ENCODE assay signal across 8 cellular contexts in the genomic region with DNA sequence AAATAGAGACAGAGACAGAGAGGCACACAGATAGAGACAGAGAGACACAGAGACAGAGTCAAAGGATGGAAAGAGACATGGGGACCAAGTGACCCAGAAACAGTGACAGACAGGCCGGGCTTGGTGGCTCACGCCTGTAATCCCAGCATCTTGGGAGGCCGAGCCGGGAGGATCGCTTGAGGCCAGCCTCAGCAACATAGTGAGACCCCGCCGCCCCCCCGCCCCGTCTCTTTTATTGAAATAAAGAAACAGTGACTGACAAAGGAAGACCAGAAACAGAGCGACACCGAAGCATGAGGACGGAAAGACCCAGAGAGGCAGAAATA. TPM values are rescaled to one million over a fixed set of nuclear protein-coding genes. Genes with fewer than 3 reads are reported as not detected.
DNase-seq lines count a peak whose midpoint lies in the region; ATAC-seq and TF ChIP-seq lines count a peak whose summit lies in the region.

No MANE protein-coding gene starts in this region.

- H3K27me3 Mint-ChIP-seq in natural killer cell (ENCODE audit: low read depth in 2 of 2): peaks cover 0 to 20% of the 10 kb centered on the region in 2 donors

- ATAC-seq in natural killer cell: no peak
- ATAC-seq in GM18517 (IDR thresholded peaks at IDR 0.05; ENCODE audit: unreplicated experiment): no peak

- no peak for TF ChIP-seq POLR2A in NB4 (IDR thresholded peaks at IDR 0.05; ENCODE audit: extremely low read depth, insufficient read length)

- no peaks in the 10 kb centered on the region for H3K9me3 Mint-ChIP-seq in natural killer cell

- intact Hi-C loops in natural killer cell (cut with micrococcal nuclease): loop anchor here (1.0 to 10.0 kb wide), 4 partner anchors 45 to 150 kb away; partner anchors contain the start of gene CEACAM16

- peaks cover 5% of the 10 kb centered on the region for H3K27me3 ChIP-seq in effector memory CD4-positive, alpha-beta T cell (replicated peaks; ENCODE audit: control insufficient read depth, insufficient read depth, low read length, poor library complexity, severe bottlenecking)

- H3K4me1 ChIP-seq in effector memory CD4-positive, alpha-beta T cell (ENCODE audit: control insufficient read depth, insufficient read depth, low read length, poor library complexity, severe bottlenecking): peaks cover 35% of the 10 kb centered on the region

- CTCF ChIA-PET in AG04449 (lab: Yijun Ruan, JAX): interaction anchor here (0.9 to 6.7 kb wide), 7 partner anchors 15 to 169 kb away, joined by 3 to 50 read pairs (median 7); no protein-coding TSS in a partner anchor

- POLR2A ChIA-PET in AG04449 (lab: Yijun Ruan, JAX): interaction anchor here (0.6 kb wide), 1 partner anchor 106 kb away, joined by 3 read pairs; no protein-coding TSS in a partner anchor

- H3K36me3 ChIP-seq in effector memory CD4-positive, alpha-beta T cell (ENCODE audit: control insufficient read depth, insufficient read depth, low read length): no peaks in the 10 kb centered on the region

- DNase-seq in AG04449 (ENCODE audit: low read depth, low spot score): no peak
- no peak for DNase-seq in NB4 (ENCODE audit: low read depth)
- no peak for DNase-seq in effector memory CD4-positive, alpha-beta T cell
- DNase-seq in natural killer cell: no peak
- DNase-seq in central memory CD4-positive, alpha-beta T cell: no peak
- DNase-seq in NCI-H2196 treated with DMSO at 0.1 percent for 48 hours (lab: John Stamatoyannopoulos, UW; ENCODE audit: unreplicated experiment): no peak
- DNase-seq in NCI-H524 (lab: John Stamatoyannopoulos, UW): no peak

- H3K4me3 ChIP-seq in AG04449 (ENCODE audit: low read depth, low read length) (peak overlapping the region; percentile 87), NB4 (ENCODE audit: low read depth, low read length) (peak overlapping the region; percentile 44)
- peak overlapping the region; percentile 57 for H3K4me3 ChIP-seq in effector memory CD4-positive, alpha-beta T cell (ENCODE audit: insufficient read depth, low read depth, low read length, poor library complexity, severe bottlenecking)

- no peaks in the 10 kb centered on the region for H3K9me3 ChIP-seq in effector memory CD4-positive, alpha-beta T cell (ENCODE audit: control insufficient read depth, low read length)

- H3K4me1 Mint-ChIP-seq in natural killer cell: peaks cover 17 to 33% of the 10 kb centered on the region in 2 donors

- peak overlapping the region; percentile 87 for H3K4me3 Mint-ChIP-seq in natural killer cell

- H3K36me3 Mint-ChIP-seq in natural killer cell: no peaks in the 10 kb centered on the region

- TF ChIP-seq CTCF in AG04449 (IDR thresholded peaks at IDR 0.05; ENCODE audit: insufficient read depth, low read length, missing control alignments) (no peak), NB4 (IDR thresholded peaks at IDR 0.05; ENCODE audit: low read depth, low read length) (no peak), natural killer cell (IDR thresholded peaks at IDR 0.05) (no peak)

- peak overlapping the region; percentile 32 to 35 for H3K27ac Mint-ChIP-seq in natural killer cell

- no peak overlapping the region for H3K27ac ChIP-seq in effector memory CD4-positive, alpha-beta T cell (ENCODE audit: insufficient read depth, low read length, poor library complexity, severe bottlenecking)

RNA-seq across cellular contexts. Expression of gene NECTIN2, which starts 0.8 kb away (rescaled TPM):
- 10 to 100 TPM in 1 of 3 donors, 1 to 10 TPM in 2; 1.6 to 10.3 (median 2.7) TPM for total RNA-seq in natural killer cell

RNA-seq across cellular contexts. Expression of gene BCAM, which starts 36.3 kb away (rescaled TPM):
- not detected for total RNA-seq in natural killer cell

RNA-seq across cellular contexts. Expression of gene TOMM40, which starts 45.8 kb away (rescaled TPM):
- 10 to 100 TPM; 22.4 to 29.1 (median 23.5) TPM for total RNA-seq in natural killer cell
